In the genomic region with DNA sequence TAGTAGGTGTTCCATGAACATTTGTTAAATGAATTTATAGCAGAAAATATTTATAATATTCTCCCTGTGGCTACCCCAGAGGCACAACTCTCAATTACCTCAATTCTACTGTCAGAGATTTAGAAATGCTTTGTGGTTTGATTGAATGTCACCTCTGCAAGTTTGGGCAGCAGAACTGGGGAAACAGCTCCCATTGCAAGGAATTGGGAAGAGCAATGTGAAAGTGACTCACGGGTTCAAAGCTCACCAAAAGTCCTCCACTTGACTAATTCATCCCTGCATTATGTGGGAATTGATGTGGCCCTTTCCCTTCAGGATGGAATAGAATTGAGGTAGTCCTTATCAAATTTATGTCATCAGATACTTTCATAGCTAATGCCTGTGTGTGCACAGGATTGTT, we compare ENCODE assay signal across 24 cellular contexts.
"Had no signal": no experiment of that assay in that cellular context is flagged by ENCODE, and none has a peak within 500 bp of the region (broad histone marks: within the 10 kb centered on the region; RNA-seq: fewer than 3 reads in every experiment).

No MANE protein-coding gene starts in this region.

- H3K79me2 ChIP-seq: parathyroid adenoma had no signal

- H3K4me3 ChIP-seq: neural progenitor cell, ovary, psoas muscle, right lobe of liver, sigmoid colon, stomach, thoracic aorta, thyroid gland, tibial nerve, upper lobe of left lung, vagina had no signal

- H2AFZ ChIP-seq: neural progenitor cell, parathyroid adenoma had no signal

- DNase-seq: occipital lobe; ovary; posterior cingulate gyrus; psoas muscle; right cardiac atrium; right lobe of liver; sigmoid colon; small intestine; stimulated activated CD4-positive, alpha-beta T cell treated with anti-CD3 and anti-CD28 coated beads, Interleukin-15, amount 100 ng/mL, for 24 hours; stimulated activated CD4-positive, alpha-beta T cell treated with anti-CD3 and anti-CD28 coated beads, Interleukin-2, amount 100 ng/mL, for 24 hours; stimulated activated CD4-positive, alpha-beta T cell treated with anti-CD3 and anti-CD28 coated beads, Interleukin-2, amount 100 ng/mL, for 48 hours; stimulated activated CD4-positive, alpha-beta T cell treated with anti-CD3 and anti-CD28 coated beads, Interleukin-4, amount 100 ng/mL, for 24 hours; stimulated activated naive B cell treated with anti-CD40 and anti-IgM and Interleukin-4, amounts not matched to agents 10 μg/mL and 1 μg/mL and 100 μg/mL, for 72 hours; stimulated activated naive CD4-positive, alpha-beta T cell treated with Interleukin-2 at 50 U/mL for 16 hours; stomach; thyroid gland; trophoblast cell; upper lobe of left lung had no signal

- H3K27me3 ChIP-seq: neural progenitor cell, ovary, right lobe of liver, sigmoid colon, stomach, thyroid gland, tibial nerve, upper lobe of left lung, vagina had no signal

- H3K4me2 ChIP-seq: neural progenitor cell had no signal

- H3K9me3 ChIP-seq: ovary, psoas muscle, right lobe of liver, sigmoid colon, stomach, thoracic aorta, thyroid gland, tibial nerve, upper lobe of left lung, vagina had no signal

- H3K27ac ChIP-seq: neural progenitor cell, ovary, parathyroid adenoma, psoas muscle, right lobe of liver, sigmoid colon, stomach, thoracic aorta, thyroid gland, tibial nerve, upper lobe of left lung, vagina had no signal

- H3K9ac ChIP-seq: neural progenitor cell, parathyroid adenoma had no signal

- H3K4me1 ChIP-seq: neural progenitor cell, parathyroid adenoma, psoas muscle, right lobe of liver, sigmoid colon, stomach, thyroid gland, tibial nerve, upper lobe of left lung, vagina had no signal

- FAIRE-seq: small intestine, urothelium cell line had no signal

- H3K36me3 ChIP-seq: neural progenitor cell, ovary, right lobe of liver, sigmoid colon, stomach, thoracic aorta, thyroid gland, tibial nerve, upper lobe of left lung, vagina had no signal
